ENCODE assay signal across 1 cellular context in the genomic region with DNA sequence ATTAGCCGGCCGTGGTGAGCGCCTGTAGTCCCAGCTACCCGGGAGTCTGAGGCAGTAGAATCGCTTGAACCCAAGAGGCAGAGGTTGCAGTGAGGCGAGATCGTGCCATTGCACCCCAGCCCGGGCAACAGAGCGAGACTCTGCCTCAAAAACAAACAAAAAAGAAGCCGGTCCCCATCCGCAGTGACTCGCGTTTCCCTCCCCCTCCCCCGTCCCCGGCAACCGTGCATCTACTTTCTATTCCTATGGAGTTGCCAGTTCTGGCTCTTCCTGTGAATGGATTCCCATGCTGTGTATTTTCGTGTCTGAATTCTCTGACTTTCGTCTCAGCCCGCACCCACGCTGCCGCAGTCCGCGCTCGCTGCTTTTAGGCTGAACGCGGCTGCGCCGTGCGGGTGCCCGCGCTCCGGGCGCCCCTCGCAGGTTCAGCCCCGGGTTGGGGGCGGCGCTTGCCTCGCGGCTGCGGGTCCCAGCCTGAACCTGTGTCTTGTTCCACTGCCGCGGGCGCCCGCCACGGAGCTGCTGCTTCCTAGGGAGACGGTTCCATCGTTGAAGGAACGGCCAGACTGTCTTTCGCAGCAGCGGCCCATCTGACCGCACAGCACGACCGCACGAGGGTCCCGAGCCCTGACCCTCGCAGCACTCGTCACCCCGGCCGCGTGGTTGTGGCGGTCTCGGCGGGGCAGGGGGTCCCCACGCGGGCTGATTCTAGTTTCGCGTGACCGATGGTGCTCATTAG.
TF ChIP-seq lines count a peak whose summit lies in the region.

No MANE protein-coding gene starts in this region.

TF ChIP-seq in HepG2, 621 proteins besides CTCF, POLR2A, EP300 and RAD21 (continues in another document):
- TF ChIP-seq ZMYM3 (CRISPR knock-in tag; IDR thresholded peaks at IDR 0.05) (peak; percentile 10; the same call in 1 of the 2 replicates), RBM39 (IDR thresholded peaks at IDR 0.05; ENCODE audit: low read depth, low read length, poor library complexity, severe bottlenecking) (peak; percentile 41), HDAC1 (CRISPR knock-in tag; IDR thresholded peaks at IDR 0.05) (peak; percentile 64), ZNF761 (CRISPR knock-in tag; conservative IDR thresholded peaks at IDR 0.05) (peak; percentile 78; the same call in 1 of the 2 replicates), ZFP36 (IDR thresholded peaks at IDR 0.05; ENCODE audit: borderline replicate concordance, low read depth, low read length, partially characterized antibody) (no peak), ZNF138 (CRISPR knock-in tag; IDR thresholded peaks at IDR 0.05; ENCODE audit: low read depth) (peak; percentile 88; the same call in 1 of the 2 replicates), KAT2B (IDR thresholded peaks at IDR 0.05; ENCODE audit: borderline replicate concordance, low read depth, low read length) (no peak), PHF8 (CRISPR knock-in tag; IDR thresholded peaks at IDR 0.05) (peak; percentile 66; the same call in 1 of the 2 replicates), GMEB2 (CRISPR knock-in tag; IDR thresholded peaks at IDR 0.05; ENCODE audit: low read depth) (peak; percentile 44; the same call in 1 of the 2 replicates), ZNF180 (CRISPR knock-in tag; IDR thresholded peaks at IDR 0.05; ENCODE audit: borderline replicate concordance, low read depth) (peak; percentile 89), CBFB (CRISPR knock-in tag; IDR thresholded peaks at IDR 0.05) (peak; percentile 55; the same call in 1 of the 2 replicates), SNAPC2 (CRISPR knock-in tag; IDR thresholded peaks at IDR 0.05) (peak; percentile 78; the same call in 1 of the 2 replicates), FOSL1 (CRISPR knock-in tag; IDR thresholded peaks at IDR 0.05; ENCODE audit: borderline replicate concordance) (no peak), SMAD1 (CRISPR knock-in tag; IDR thresholded peaks at IDR 0.05; ENCODE audit: borderline replicate concordance, low read depth) (peak; percentile 40; the same call in 1 of the 2 replicates), ZNF569 (CRISPR knock-in tag; IDR thresholded peaks at IDR 0.05; ENCODE audit: borderline replicate concordance) (no peak), SAFB2 (CRISPR knock-in tag; IDR thresholded peaks at IDR 0.05; ENCODE audit: borderline replicate concordance, low read depth) (peak; percentile 91), GMEB1 (CRISPR knock-in tag; IDR thresholded peaks at IDR 0.05; ENCODE audit: borderline replicate concordance) (peak; percentile 69), KAT7 (CRISPR knock-in tag; IDR thresholded peaks at IDR 0.05; ENCODE audit: borderline replicate concordance) (peak; percentile 71; the same call in 1 of the 2 replicates), ZMYM4 (CRISPR knock-in tag; IDR thresholded peaks at IDR 0.05) (peak; percentile 36; the same call in 1 of the 2 replicates), RNF2 (conservative IDR thresholded peaks at IDR 0.05; ENCODE audit: low read depth) (peak; percentile 72; the same call in 1 of the 2 replicates), PATZ1 (CRISPR knock-in tag; IDR thresholded peaks at IDR 0.05) (peak; percentile 62), MXI1 (IDR thresholded peaks at IDR 0.05; ENCODE audit: borderline replicate concordance, low read depth, low read length) (peak; percentile 66; the same call in 1 of the 3 replicates), HOXD1 (CRISPR knock-in tag; IDR thresholded peaks at IDR 0.05) (no peak; the same call in 1 of the 2 replicates), ZNF383 (CRISPR knock-in tag; IDR thresholded peaks at IDR 0.05; ENCODE audit: borderline replicate concordance) (peak; percentile 87; the same call in 1 of the 2 replicates), AGO1 (IDR thresholded peaks at IDR 0.05; ENCODE audit: low read depth, low read length, poor library complexity, severe bottlenecking) (peak; percentile 31), ZNF691 (CRISPR knock-in tag; IDR thresholded peaks at IDR 0.05; ENCODE audit: borderline replicate concordance, low read depth) (peak; percentile 88), SNAPC5 (CRISPR knock-in tag; IDR thresholded peaks at IDR 0.05; ENCODE audit: borderline replicate concordance) (peak; percentile 85; the same call in 1 of the 2 replicates), ZSCAN9 (CRISPR knock-in tag; IDR thresholded peaks at IDR 0.05; ENCODE audit: borderline replicate concordance) (peak; percentile 86), MEF2D (CRISPR knock-in tag; IDR thresholded peaks at IDR 0.05) (peak; percentile 57; the same call in 1 of the 2 replicates), ZNF629 (CRISPR knock-in tag; conservative IDR thresholded peaks at IDR 0.05) (0 out of 2 replicates have a peak, but pooled peaks have one; percentile 34), RARG (CRISPR knock-in tag; IDR thresholded peaks at IDR 0.05; ENCODE audit: low read depth) (no peak), MYPOP (CRISPR knock-in tag; IDR thresholded peaks at IDR 0.05) (peak; percentile 82), ZFP41 (CRISPR knock-in tag; IDR thresholded peaks at IDR 0.05; ENCODE audit: borderline replicate concordance) (peak; percentile 85; the same call in 1 of the 2 replicates), BRD4 (CRISPR knock-in tag; IDR thresholded peaks at IDR 0.05) (peak; percentile 95), ZNF746 (CRISPR knock-in tag; IDR thresholded peaks at IDR 0.05) (peak; percentile 72; the same call in 1 of the 2 replicates), CHCHD3 (CRISPR knock-in tag; IDR thresholded peaks at IDR 0.05) (peak; percentile 83), ATF7-NPFF (CRISPR knock-in tag; IDR thresholded peaks at IDR 0.05; ENCODE audit: low read depth) (peak; percentile 89; the same call in 1 of the 2 replicates), ZNF550 (CRISPR knock-in tag; IDR thresholded peaks at IDR 0.05; ENCODE audit: borderline replicate concordance) (peak; percentile 55; the same call in 1 of the 2 replicates), ZFP36L1 (CRISPR knock-in tag; IDR thresholded peaks at IDR 0.05) (no peak), EEA1 (CRISPR knock-in tag; IDR thresholded peaks at IDR 0.05; ENCODE audit: borderline replicate concordance) (peak; percentile 56; the same call in 1 of the 2 replicates), ZBTB7B (CRISPR knock-in tag; IDR thresholded peaks at IDR 0.05) (peak; percentile 80), NFYB (CRISPR knock-in tag; IDR thresholded peaks at IDR 0.05) (no peak), ZNF589 (CRISPR knock-in tag; conservative IDR thresholded peaks at IDR 0.05) (peak; percentile 37), PBX2 (CRISPR knock-in tag; IDR thresholded peaks at IDR 0.05) (no peak)
- TF ChIP-seq, protein P1, sequence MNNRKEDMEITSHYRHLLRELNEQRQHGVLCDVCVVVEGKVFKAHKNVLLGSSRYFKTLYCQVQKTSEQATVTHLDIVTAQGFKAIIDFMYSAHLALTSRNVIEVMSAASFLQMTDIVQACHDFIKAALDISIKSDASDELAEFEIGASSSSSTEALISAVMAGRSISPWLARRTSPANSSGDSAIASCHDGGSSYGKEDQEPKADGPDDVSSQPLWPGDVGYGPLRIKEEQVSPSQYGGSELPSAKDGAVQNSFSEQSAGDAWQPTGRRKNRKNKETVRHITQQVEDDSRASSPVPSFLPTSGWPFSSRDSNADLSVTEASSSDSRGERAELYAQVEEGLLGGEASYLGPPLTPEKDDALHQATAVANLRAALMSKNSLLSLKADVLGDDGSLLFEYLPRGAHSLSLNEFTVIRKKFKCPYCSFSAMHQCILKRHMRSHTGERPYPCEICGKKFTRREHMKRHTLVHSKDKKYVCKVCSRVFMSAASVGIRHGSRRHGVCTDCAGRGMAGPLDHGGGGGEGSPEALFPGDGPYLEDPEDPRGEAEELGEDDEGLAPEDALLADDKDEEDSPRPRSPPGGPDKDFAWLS (CRISPR knock-in tag; IDR thresholded peaks at IDR 0.05; ENCODE audit: borderline replicate concordance) = peak; percentile 83; the same call in 1 of the 2 replicates
- TF ChIP-seq, protein P2, sequence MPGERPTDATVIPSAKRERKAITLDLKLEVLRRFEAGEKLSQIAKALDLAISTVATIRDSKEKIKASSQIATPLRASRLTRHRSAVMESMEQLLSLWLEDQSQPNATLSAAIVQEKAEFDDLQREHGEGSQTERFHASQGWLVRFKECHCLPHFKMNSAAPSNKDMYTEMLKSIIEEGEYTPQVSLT (CRISPR knock-in tag; IDR thresholded peaks at IDR 0.05; ENCODE audit: borderline replicate concordance, low read depth) = peak; percentile 90
- TF ChIP-seq, protein P3, sequence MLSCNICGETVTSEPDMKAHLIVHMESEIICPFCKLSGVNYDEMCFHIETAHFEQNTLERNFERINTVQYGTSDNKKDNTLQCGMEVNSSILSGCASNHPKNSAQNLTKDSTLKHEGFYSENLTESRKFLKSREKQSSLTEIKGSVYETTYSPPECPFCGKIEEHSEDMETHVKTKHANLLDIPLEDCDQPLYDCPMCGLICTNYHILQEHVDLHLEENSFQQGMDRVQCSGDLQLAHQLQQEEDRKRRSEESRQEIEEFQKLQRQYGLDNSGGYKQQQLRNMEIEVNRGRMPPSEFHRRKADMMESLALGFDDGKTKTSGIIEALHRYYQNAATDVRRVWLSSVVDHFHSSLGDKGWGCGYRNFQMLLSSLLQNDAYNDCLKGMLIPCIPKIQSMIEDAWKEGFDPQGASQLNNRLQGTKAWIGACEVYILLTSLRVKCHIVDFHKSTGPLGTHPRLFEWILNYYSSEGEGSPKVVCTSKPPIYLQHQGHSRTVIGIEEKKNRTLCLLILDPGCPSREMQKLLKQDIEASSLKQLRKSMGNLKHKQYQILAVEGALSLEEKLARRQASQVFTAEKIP (CRISPR knock-in tag; IDR thresholded peaks at IDR 0.05; ENCODE audit: borderline replicate concordance) = no peak
